8 cellular contexts compared by ENCODE assay signal in genomic region chr12:54398995-54399793, GRCh38. TPM values are rescaled to one million over a fixed set of nuclear protein-coding genes. Genes with fewer than 3 reads are reported as not detected.
A peak's percentile ranks its signal among the peaks of the same experiment; 100 is the strongest.
DNase-seq lines count a peak whose midpoint lies in the region; ATAC-seq, FAIRE-seq and TF ChIP-seq lines count a peak whose summit lies in the region.

No MANE protein-coding gene starts in this region.

- peak overlapping the region; percentile 39 for H3K27ac ChIP-seq in left ventricle myocardium inferior (replicated peaks)

- H3K9ac ChIP-seq in adipocyte (ENCODE audit: low read length): no peak overlapping the region

- TF ChIP-seq CTCF in left ventricle myocardium inferior (IDR thresholded peaks at IDR 0.05; ENCODE audit: borderline replicate concordance): peak; percentile 100

- TF ChIP-seq POLR2A in H54 (IDR thresholded peaks at IDR 0.05; ENCODE audit: low read depth, low read length): no peak

- H3K4me3 ChIP-seq in adipocyte (ENCODE audit: low read length): no peak overlapping the region
- no peak overlapping the region for H3K4me3 ChIP-seq in left ventricle myocardium inferior

- DNase-seq in DMS53 treated with DMSO at 0.1 percent for 48 hours (lab: John Stamatoyannopoulos, UW; ENCODE audit: unreplicated experiment): peak; percentile 63
- peak; percentile 78 for DNase-seq in H54 (ENCODE audit: insufficient read length, low spot score)
- peak; percentile 49 for DNase-seq in NCI-H128 (lab: John Stamatoyannopoulos, UW; ENCODE audit: unreplicated experiment)
- peak; percentile 61 to 85 (median 79) for DNase-seq in T-helper 1 cell
- DNase-seq in adipocyte (ENCODE audit: low read depth): peak; percentile 89
- DNase-seq in left ventricle myocardium inferior: peak; percentile 87
- peak; percentile 93 for DNase-seq in sciatic nerve (ENCODE audit: low spot score)

- H3K36me3 ChIP-seq in adipocyte (ENCODE audit: control insufficient read depth, insufficient read depth, low read length, severe bottlenecking) (peaks cover 97% of the 10 kb centered on the region), left ventricle myocardium inferior (peaks cover 100% of the 10 kb centered on the region)

- H3K9me3 ChIP-seq in adipocyte (ENCODE audit: control insufficient read depth, low read length): no peaks in the 10 kb centered on the region
- H3K9me3 ChIP-seq in left ventricle myocardium inferior (replicated peaks): no peaks in the 10 kb centered on the region

- H3K4me1 ChIP-seq in adipocyte (ENCODE audit: control insufficient read depth, insufficient read depth, low read length) (peaks cover 7% of the 10 kb centered on the region), left ventricle myocardium inferior (peaks cover 17% of the 10 kb centered on the region)

- H3K27me3 ChIP-seq in adipocyte (replicated peaks; ENCODE audit: control insufficient read depth, insufficient read depth, low read length) (no peaks in the 10 kb centered on the region), left ventricle myocardium inferior (ENCODE audit: low read depth) (no peaks in the 10 kb centered on the region)

- ATAC-seq in sciatic nerve (peak; percentile 89), HG03457 (IDR thresholded peaks at IDR 0.05; ENCODE audit: unreplicated experiment) (no peak)

- FAIRE-seq in H54 (lab: Jason Lieb, UNC): no peak

- intact Hi-C loops in left ventricle myocardium inferior (cut with micrococcal nuclease): loop anchor here (2.0 kb wide), 1 partner anchor 42 kb away; no protein-coding TSS in a partner anchor
- intact Hi-C loops in sciatic nerve (cut with DNase I): no loop called here

RNA-seq across cellular contexts. Expression of gene ZNF385A, which starts 14.7 kb away (rescaled TPM):
- total RNA-seq in left ventricle myocardium inferior (7.1 TPM), sciatic nerve (12.0 TPM)

RNA-seq across cellular contexts. Expression of gene ITGA5, which starts 19.9 kb away (rescaled TPM):
- total RNA-seq in left ventricle myocardium inferior (55.3 TPM), sciatic nerve (82.3 TPM)

RNA-seq across cellular contexts. Expression of gene GPR84, which starts 34.9 kb away (rescaled TPM):
- total RNA-seq in left ventricle myocardium inferior (not detected), sciatic nerve (0.53 TPM)
